ENCODE assay signal across 1 cellular context in genomic region chr6:13947611-13948178, GRCh38.
TF ChIP-seq lines count a peak whose summit lies in the region.

No MANE protein-coding gene starts in this region.

TF ChIP-seq in K562, 482 proteins besides CTCF, POLR2A, EP300 and RAD21 (continued from another document):
- no peak for TF ChIP-seq ZNF407 (IDR thresholded peaks at IDR 0.05; ENCODE audit: low read depth)
- no peak for TF ChIP-seq HOXB6 (CRISPR knock-in tag; IDR thresholded peaks at IDR 0.05; ENCODE audit: borderline replicate concordance)
- no peak for TF ChIP-seq PBX2 (CRISPR knock-in tag; IDR thresholded peaks at IDR 0.05; ENCODE audit: low read depth)
- no peak for TF ChIP-seq PBX2 (tag; conservative IDR thresholded peaks at IDR 0.05; ENCODE audit: low read depth)
- no peak for TF ChIP-seq ZNF212 (CRISPR knock-in tag; IDR thresholded peaks at IDR 0.05)
- no peak for TF ChIP-seq CBX8 (IDR thresholded peaks at IDR 0.05; ENCODE audit: borderline replicate concordance, extremely low read depth, low read depth, low read length, poor library complexity, severe bottlenecking)
- no peak for TF ChIP-seq EHMT2 (IDR thresholded peaks at IDR 0.05)
- TF ChIP-seq TRIM24 (IDR thresholded peaks at IDR 0.05): peak in 1 of 2 experiments; percentile 35; a peak in 1 of 4 replicates
- TF ChIP-seq ZNF280B (CRISPR knock-in tag; IDR thresholded peaks at IDR 0.05): 0 out of 2 replicates have a peak, but pooled peaks have one; percentile 30
- peak in 1 of 2 experiments; percentile 88; a peak in 2 of 3 replicates for TF ChIP-seq CBX3 (IDR thresholded peaks at IDR 0.05; ENCODE audit: borderline replicate concordance in 1 of 2, low read length in 2 of 2)
- TF ChIP-seq ZNF347 (CRISPR knock-in tag; IDR thresholded peaks at IDR 0.05; ENCODE audit: low read depth): no peak
- TF ChIP-seq E2F6 (IDR thresholded peaks at IDR 0.05; ENCODE audit: borderline replicate concordance in 1 of 2, extremely low read depth in 1 of 2, insufficient read depth in 1 of 2, insufficient read length in 1 of 2, low read depth in 1 of 2, low read length in 1 of 2, poor library complexity in 1 of 2, severe bottlenecking in 1 of 2): no peak
- 0 out of 2 replicates have a peak, but pooled peaks have one; percentile 43 for TF ChIP-seq TRIM28 (IDR thresholded peaks at IDR 0.05)
- peak; percentile 57 for TF ChIP-seq ZNF280A (IDR thresholded peaks at IDR 0.05; ENCODE audit: low read depth, partially characterized antibody)
- no peak for TF ChIP-seq STAT5B (CRISPR knock-in tag; IDR thresholded peaks at IDR 0.05)
- TF ChIP-seq SOX6 (IDR thresholded peaks at IDR 0.05): no peak
